Comparison of ENCODE assay signal across 34 cellular contexts in the genomic region with DNA sequence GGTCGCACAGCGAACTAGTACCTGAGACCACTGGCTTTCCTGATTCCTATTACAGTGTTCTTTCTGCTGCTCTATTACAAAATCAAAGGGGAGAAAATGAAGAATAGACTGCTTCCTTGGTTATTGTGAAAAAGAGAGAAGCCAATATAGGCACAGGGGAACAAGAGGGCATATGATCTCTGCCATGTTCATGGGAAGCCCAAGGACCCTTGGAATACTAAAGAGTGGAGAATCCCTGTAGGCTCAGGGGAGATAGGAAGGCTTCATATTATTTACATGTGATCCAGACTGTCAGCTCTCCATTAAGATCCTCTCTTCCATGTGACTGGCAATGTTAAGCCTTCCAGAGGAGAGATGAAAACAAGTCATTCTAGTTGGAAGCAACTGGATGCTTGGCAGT.
"Had no signal": no experiment of that assay in that cellular context is flagged by ENCODE, and none has a peak within 500 bp of the region (broad histone marks: within the 10 kb centered on the region; RNA-seq: fewer than 3 reads in every experiment).

No MANE protein-coding gene starts in this region.

- H3K27ac Mint-ChIP-seq: activated naive CD4-positive, alpha-beta T cell treated with anti-CD3 and anti-CD28 coated beads for 36 hours; activated naive CD4-positive, alpha-beta T cell treated with anti-CD3 and anti-CD28 coated beads, Interleukin-2, amount 10 ng/mL, durations not matched to agents 7 days and 5 days; activated naive CD4-positive, alpha-beta T cell treated with anti-CD3 and anti-CD28 coated beads, Interleukin-2, amount 50 U/mL, for 24 hours; activated naive CD4-positive, alpha-beta T cell treated with anti-CD3 and anti-CD28 coated beads, Interleukin-2, amount 50 U/mL, for 72 hours; activated naive CD8-positive, alpha-beta T cell; activated naive CD8-positive, alpha-beta T cell treated with anti-CD3 and anti-CD28 coated beads for 36 hours; activated naive CD8-positive, alpha-beta T cell treated with anti-CD3 and anti-CD28 coated beads, Interleukin-2, amount 10 ng/mL, durations not matched to agents 7 days and 5 days; activated naive CD8-positive, alpha-beta T cell treated with anti-CD3 and anti-CD28 coated beads, Interleukin-2, amount 50 U/mL, for 24 hours; activated T-cell treated with anti-CD3 and anti-CD28 coated beads, Interleukin-2, amount 50 U/mL, for 24 hours; activated T-cell treated with anti-CD3 and anti-CD28 coated beads, Interleukin-2, amount 50 U/mL, for 72 hours; activated T-helper 1 cell treated with anti-CD3 and anti-CD28 coated beads, Interleukin-12 subunit alpha, Interleukin-12 subunit beta, Interleukin-2, Interleukin-4 antibody, amounts not matched to agents 30 ng/mL and 10 ng/mL and 1 ng/mL, durations not matched to agents 14 hours and 24 hours and 36 hours; activated T-helper 17 cell treated with anti-CD3 and anti-CD28 coated beads, Interleukin-2, amount 50 U/mL, for 72 hours; activated T-helper 2 cell treated with anti-CD3 and anti-CD28 coated beads, Interferon-gamma antibody, Interleukin-2, Interleukin-4, amounts not matched to agents 10 μg/mL and 5 μg/mL and 100 μg/mL, durations not matched to agents 14 hours and 24 hours and 36 hours; brain had no signal

- H3K9me3 Mint-ChIP-seq: activated naive CD4-positive, alpha-beta T cell treated with anti-CD3 and anti-CD28 coated beads for 36 hours; activated naive CD4-positive, alpha-beta T cell treated with anti-CD3 and anti-CD28 coated beads, Interleukin-2, amount 10 ng/mL, durations not matched to agents 7 days and 5 days; activated naive CD4-positive, alpha-beta T cell treated with anti-CD3 and anti-CD28 coated beads, Interleukin-2, amount 50 U/mL, for 24 hours; activated naive CD4-positive, alpha-beta T cell treated with anti-CD3 and anti-CD28 coated beads, Interleukin-2, amount 50 U/mL, for 72 hours; activated naive CD8-positive, alpha-beta T cell treated with anti-CD3 and anti-CD28 coated beads for 36 hours; activated naive CD8-positive, alpha-beta T cell treated with anti-CD3 and anti-CD28 coated beads, Interleukin-2, amount 10 ng/mL, durations not matched to agents 7 days and 5 days; activated naive CD8-positive, alpha-beta T cell treated with anti-CD3 and anti-CD28 coated beads, Interleukin-2, amount 50 U/mL, for 24 hours; activated T-cell treated with anti-CD3 and anti-CD28 coated beads, Interleukin-2, amount 50 U/mL, for 24 hours; activated T-cell treated with anti-CD3 and anti-CD28 coated beads, Interleukin-2, amount 50 U/mL, for 4 hours; activated T-cell treated with anti-CD3 and anti-CD28 coated beads, Interleukin-2, amount 50 U/mL, for 72 hours; activated T-helper 1 cell treated with anti-CD3 and anti-CD28 coated beads, Interleukin-12 subunit alpha, Interleukin-12 subunit beta, Interleukin-2, Interleukin-4 antibody, amounts not matched to agents 30 ng/mL and 10 ng/mL and 1 ng/mL, durations not matched to agents 14 hours and 24 hours and 36 hours; activated T-helper 17 cell treated with anti-CD3 and anti-CD28 coated beads, Interleukin-2, amount 50 U/mL, for 72 hours; activated T-helper 2 cell treated with anti-CD3 and anti-CD28 coated beads, Interferon-gamma antibody, Interleukin-2, Interleukin-4, amounts not matched to agents 10 μg/mL and 5 μg/mL and 100 μg/mL, durations not matched to agents 14 hours and 24 hours and 36 hours; central memory CD8-positive, alpha-beta T cell had no signal

- H3K27me3 Mint-ChIP-seq: activated naive CD8-positive, alpha-beta T cell; activated naive CD8-positive, alpha-beta T cell treated with anti-CD3 and anti-CD28 coated beads, Interleukin-2, amount 10 ng/mL, durations not matched to agents 7 days and 5 days; activated naive CD8-positive, alpha-beta T cell treated with anti-CD3 and anti-CD28 coated beads, Interleukin-2, amount 50 U/mL, for 24 hours; activated T-cell treated with anti-CD3 and anti-CD28 coated beads, Interleukin-2, amount 50 U/mL, for 24 hours; activated T-helper 17 cell treated with anti-CD3 and anti-CD28 coated beads, Interleukin-2, amount 50 U/mL, for 72 hours had no signal

- H3K4me1 Mint-ChIP-seq: activated naive CD4-positive, alpha-beta T cell treated with anti-CD3 and anti-CD28 coated beads, Interleukin-2, amount 10 ng/mL, durations not matched to agents 7 days and 5 days; activated naive CD4-positive, alpha-beta T cell treated with anti-CD3 and anti-CD28 coated beads, Interleukin-2, amount 50 U/mL, for 24 hours; activated naive CD8-positive, alpha-beta T cell treated with anti-CD3 and anti-CD28 coated beads for 36 hours; activated naive CD8-positive, alpha-beta T cell treated with anti-CD3 and anti-CD28 coated beads, Interleukin-2, amount 10 ng/mL, durations not matched to agents 7 days and 5 days; activated naive CD8-positive, alpha-beta T cell treated with anti-CD3 and anti-CD28 coated beads, Interleukin-2, amount 50 U/mL, for 24 hours; activated T-helper 17 cell treated with anti-CD3 and anti-CD28 coated beads, Interleukin-2, amount 50 U/mL, for 72 hours; central memory CD8-positive, alpha-beta T cell had no signal

- H3K4me3 Mint-ChIP-seq: activated naive CD4-positive, alpha-beta T cell treated with anti-CD3 and anti-CD28 coated beads for 36 hours; activated naive CD4-positive, alpha-beta T cell treated with anti-CD3 and anti-CD28 coated beads, Interleukin-2, amount 10 ng/mL, durations not matched to agents 7 days and 5 days; activated naive CD4-positive, alpha-beta T cell treated with anti-CD3 and anti-CD28 coated beads, Interleukin-2, amount 50 U/mL, for 24 hours; activated naive CD8-positive, alpha-beta T cell; activated naive CD8-positive, alpha-beta T cell treated with anti-CD3 and anti-CD28 coated beads for 36 hours; activated naive CD8-positive, alpha-beta T cell treated with anti-CD3 and anti-CD28 coated beads, Interleukin-2, amount 10 ng/mL, durations not matched to agents 7 days and 5 days; activated naive CD8-positive, alpha-beta T cell treated with anti-CD3 and anti-CD28 coated beads, Interleukin-2, amount 50 U/mL, for 24 hours; activated T-cell treated with anti-CD3 and anti-CD28 coated beads, Interleukin-2, amount 50 U/mL, for 24 hours; activated T-cell treated with anti-CD3 and anti-CD28 coated beads, Interleukin-2, amount 50 U/mL, for 4 hours; activated T-cell treated with anti-CD3 and anti-CD28 coated beads, Interleukin-2, amount 50 U/mL, for 72 hours; activated T-helper 1 cell treated with anti-CD3 and anti-CD28 coated beads, Interleukin-12 subunit alpha, Interleukin-12 subunit beta, Interleukin-2, Interleukin-4 antibody, amounts not matched to agents 30 ng/mL and 10 ng/mL and 1 ng/mL, durations not matched to agents 14 hours and 24 hours and 36 hours; activated T-helper 17 cell treated with anti-CD3 and anti-CD28 coated beads, Interleukin-2, amount 50 U/mL, for 72 hours; brain; central memory CD8-positive, alpha-beta T cell had no signal

- DNase-seq: activated effector memory CD4-positive, alpha-beta T cell treated with anti-CD3 and anti-CD28 coated beads, Interleukin-2, amount 50 U/mL, for 16 hours; activated effector memory CD4-positive, alpha-beta T cell treated with Interleukin-2 at 50 U/mL for 16 hours; activated gamma-delta T cell; activated gamma-delta T cell treated with Interleukin-2 at 50 U/mL for 16 hours; activated naive CD4-positive, alpha-beta T cell; activated naive CD4-positive, alpha-beta T cell treated with anti-CD3 and anti-CD28 coated beads for 36 hours; activated naive CD4-positive, alpha-beta T cell treated with anti-CD3 and anti-CD28 coated beads, Interleukin-2, amount 10 ng/mL, durations not matched to agents 7 days and 5 days; activated naive CD4-positive, alpha-beta T cell treated with anti-CD3 and anti-CD28 coated beads, Interleukin-2, amount 50 U/mL, for 16 hours; activated naive CD4-positive, alpha-beta T cell treated with Interleukin-2 at 50 U/mL for 16 hours; activated naive CD8-positive, alpha-beta T cell treated with anti-CD3 and anti-CD28 coated beads for 36 hours; activated naive CD8-positive, alpha-beta T cell treated with anti-CD3 and anti-CD28 coated beads, Interleukin-2, amount 10 ng/mL, durations not matched to agents 7 days and 5 days; activated naive CD8-positive, alpha-beta T cell treated with anti-CD3 and anti-CD28 coated beads, Interleukin-2, amount 50 U/mL, for 24 hours; activated T-cell treated with anti-CD3 and anti-CD28 coated beads, Interleukin-2, amount 50 U/mL, for 24 hours; activated T-cell treated with anti-CD3 and anti-CD28 coated beads, Interleukin-2, amount 50 U/mL, for 4 hours; activated T-cell treated with anti-CD3 and anti-CD28 coated beads, Interleukin-2, amount 50 U/mL, for 48 hours; activated T-cell treated with anti-CD3 and anti-CD28 coated beads, Interleukin-2, amount 50 U/mL, for 72 hours; adrenal gland; amniotic stem cell; amygdala; anterior cingulate cortex; aorta; body of pancreas; brain microvascular endothelial cell; caudate nucleus; central memory CD4-positive, alpha-beta T cell; cerebellar nuclear complex had no signal

- ATAC-seq: activated naive CD4-positive, alpha-beta T cell treated with anti-CD3 and anti-CD28 coated beads, Interleukin-2, amount 50 U/mL, for 72 hours; activated naive CD8-positive, alpha-beta T cell treated with anti-CD3 and anti-CD28 coated beads, Interleukin-2, amount 50 U/mL, for 24 hours; activated T-cell treated with anti-CD3 and anti-CD28 coated beads, Interleukin-2, amount 50 U/mL, for 4 hours; activated T-cell treated with anti-CD3 and anti-CD28 coated beads, Interleukin-2, amount 50 U/mL, for 72 hours; activated T-helper 17 cell treated with anti-CD3 and anti-CD28 coated beads, Interleukin-2, amount 50 U/mL, for 72 hours; body of pancreas had no signal

- H3K36me3 Mint-ChIP-seq: activated naive CD4-positive, alpha-beta T cell treated with anti-CD3 and anti-CD28 coated beads, Interleukin-2, amount 10 ng/mL, durations not matched to agents 7 days and 5 days; activated naive CD4-positive, alpha-beta T cell treated with anti-CD3 and anti-CD28 coated beads, Interleukin-2, amount 50 U/mL, for 24 hours; activated naive CD4-positive, alpha-beta T cell treated with anti-CD3 and anti-CD28 coated beads, Interleukin-2, amount 50 U/mL, for 72 hours; activated naive CD8-positive, alpha-beta T cell; activated naive CD8-positive, alpha-beta T cell treated with anti-CD3 and anti-CD28 coated beads for 36 hours; activated naive CD8-positive, alpha-beta T cell treated with anti-CD3 and anti-CD28 coated beads, Interleukin-2, amount 10 ng/mL, durations not matched to agents 7 days and 5 days; brain had no signal
